In genomic region chr1:149962736-149963135, GRCh38 we compare ENCODE assay signal across 1 cellular context.
TF ChIP-seq lines count a peak whose summit lies in the region.

No MANE protein-coding gene starts in this region.

TF ChIP-seq in GM12878, 131 proteins besides CTCF, POLR2A, EP300 and RAD21:
- no peak for TF ChIP-seq BCL3 (IDR thresholded peaks at IDR 0.05; ENCODE audit: borderline replicate concordance, insufficient read depth, low read depth, low read length, poor library complexity, severe bottlenecking)
- no peak for TF ChIP-seq IKZF1 (conservative IDR thresholded peaks at IDR 0.05)
- no peak for TF ChIP-seq IRF5 (IDR thresholded peaks at IDR 0.05; ENCODE audit: borderline replicate concordance)
- no peak for TF ChIP-seq ZNF207 (IDR thresholded peaks at IDR 0.05; ENCODE audit: borderline replicate concordance)
- TF ChIP-seq SMAD5 (IDR thresholded peaks at IDR 0.05; ENCODE audit: low read depth), result no peak
- no peak for TF ChIP-seq CBX5 (IDR thresholded peaks at IDR 0.05; ENCODE audit: low read depth)
- TF ChIP-seq BMI1 (IDR thresholded peaks at IDR 0.05; ENCODE audit: borderline replicate concordance), result no peak
- TF ChIP-seq CBX3 (IDR thresholded peaks at IDR 0.05; ENCODE audit: borderline replicate concordance, low read depth), result no peak
- TF ChIP-seq KLF5 (IDR thresholded peaks at IDR 0.05; ENCODE audit: partially characterized antibody), result no peak
